Comparison of ENCODE assay signal across 8 cellular contexts in the genomic region with DNA sequence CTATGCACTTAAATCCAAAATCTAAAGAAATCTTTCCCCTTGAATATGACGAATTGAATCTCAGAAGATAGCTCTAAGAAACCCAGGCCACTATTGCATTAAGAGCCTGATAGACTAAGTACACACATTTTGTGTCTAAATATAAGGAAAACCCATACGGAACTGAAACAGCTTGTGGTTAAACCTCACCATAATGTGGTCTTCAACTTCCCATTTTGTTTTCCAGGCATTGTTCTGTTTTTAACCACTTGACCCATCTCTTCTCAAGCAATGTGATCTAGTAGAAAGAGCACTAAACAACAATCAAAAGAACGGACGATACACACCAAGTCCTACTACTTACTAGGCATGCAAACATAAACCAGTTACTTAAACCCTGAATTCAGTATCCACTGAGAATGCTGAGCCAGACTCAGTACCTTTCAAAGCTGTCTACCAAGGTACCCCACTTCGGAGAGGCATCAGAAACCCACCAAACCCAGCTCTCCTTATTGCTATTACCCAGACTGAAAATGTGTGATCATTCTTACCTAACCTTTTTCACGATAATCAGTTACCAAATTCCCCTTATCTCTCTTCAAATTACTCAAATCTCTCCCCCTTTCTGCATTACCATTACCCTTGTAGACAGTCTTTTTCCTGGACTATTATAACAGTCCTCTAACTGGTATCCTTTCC. TPM values are rescaled to one million over a fixed set of nuclear protein-coding genes. Genes with fewer than 3 reads are reported as not detected.
DNase-seq lines count a peak whose midpoint lies in the region; ATAC-seq, FAIRE-seq and TF ChIP-seq lines count a peak whose summit lies in the region.

No MANE protein-coding gene starts in this region.

- no peak overlapping the region for H2AFZ ChIP-seq in neural progenitor cell (replicated peaks)

- H3K36me3 ChIP-seq in Peyer's patch = peaks cover 0 to 10% (median 0%) of the 10 kb centered on the region in 3 donors
- no peaks in the 10 kb centered on the region for H3K36me3 ChIP-seq in neural progenitor cell

- H3K4me1 Mint-ChIP-seq in chondrocyte (ENCODE audit: low read depth) (peaks cover 40% of the 10 kb centered on the region), neural progenitor cell (no peaks in the 10 kb centered on the region)

- no peak overlapping the region for H3K4me3 Mint-ChIP-seq in chondrocyte (ENCODE audit: unreplicated experiment)
- H3K4me3 Mint-ChIP-seq in neural progenitor cell = no peak overlapping the region

- peaks cover 68% of the 10 kb centered on the region for H3K79me2 ChIP-seq in neural progenitor cell (ENCODE audit: low read depth)

- H3F3A ChIP-seq in neural progenitor cell (ENCODE audit: low read depth) = no peaks in the 10 kb centered on the region

- DNase-seq in GM12891 (ENCODE audit: insufficient read length, low spot score) (no peak), KG1 (lab: John Stamatoyannopoulos, UW) (peak; percentile 51), epithelial cell of prostate (ENCODE audit: low read depth, low spot score) (no peak), Peyer's patch (no peak), D341Med (ENCODE audit: low spot score) (no peak), chondrocyte (ENCODE audit: low spot score) (no peak), neural progenitor cell (ENCODE audit: low spot score) (no peak)

- H3K27me3 ChIP-seq in Peyer's patch (no peaks in the 10 kb centered on the region), neural progenitor cell (no peaks in the 10 kb centered on the region)

- H3K9ac ChIP-seq in neural progenitor cell = no peak overlapping the region

- H3K27me3 Mint-ChIP-seq in chondrocyte (ENCODE audit: low read depth) (no peaks in the 10 kb centered on the region), neural progenitor cell (ENCODE audit: insufficient read depth, low read depth) (no peaks in the 10 kb centered on the region)

- peak overlapping the region; percentile 69 for H3K27ac ChIP-seq in epithelial cell of prostate
- H3K27ac ChIP-seq in Peyer's patch = no peak overlapping the region
- no peak overlapping the region for H3K27ac ChIP-seq in neural progenitor cell

- peaks cover 67% of the 10 kb centered on the region for H4K20me1 ChIP-seq in neural progenitor cell (ENCODE audit: low read depth)

- TF ChIP-seq POLR2A in GM12891 (IDR thresholded peaks at IDR 0.05; ENCODE audit: low read depth, low read length) (peak; percentile 35; the same call in 1 of the 2 replicates), Peyer's patch (IDR thresholded peaks at IDR 0.05) (no peak)

- H3K9me3 Mint-ChIP-seq in chondrocyte (ENCODE audit: low read depth) = no peaks in the 10 kb centered on the region
- H3K9me3 Mint-ChIP-seq in neural progenitor cell = no peaks in the 10 kb centered on the region

- no peaks in the 10 kb centered on the region for H3K9me3 ChIP-seq in Peyer's patch
- no peaks in the 10 kb centered on the region for H3K9me3 ChIP-seq in neural progenitor cell (ENCODE audit: low read depth)

- peak; percentile 72 for ATAC-seq in GM21515 (IDR thresholded peaks at IDR 0.05; ENCODE audit: unreplicated experiment)

- FAIRE-seq in GM12891 (lab: Jason Lieb, UNC) = peak; percentile 91

- no peak for TF ChIP-seq CTCF in Peyer's patch (IDR thresholded peaks at IDR 0.05)
- TF ChIP-seq CTCF in chondrocyte (IDR thresholded peaks at IDR 0.05) = no peak
- TF ChIP-seq CTCF in neural progenitor cell (IDR thresholded peaks at IDR 0.05) = no peak

- H3K4me1 ChIP-seq in Peyer's patch (peaks cover 0 to 12% (median 0%) of the 10 kb centered on the region in 4 donors), neural progenitor cell (no peaks in the 10 kb centered on the region)

- H3K4me3 ChIP-seq in Peyer's patch = no peak overlapping the region
- no peak overlapping the region for H3K4me3 ChIP-seq in neural progenitor cell

- no peak overlapping the region for H3K4me2 ChIP-seq in neural progenitor cell

- no peak overlapping the region for H3K27ac Mint-ChIP-seq in chondrocyte (ENCODE audit: unreplicated experiment)
- H3K27ac Mint-ChIP-seq in neural progenitor cell = no peak overlapping the region

- H3K36me3 Mint-ChIP-seq in chondrocyte (ENCODE audit: low read depth) (peaks cover 2% of the 10 kb centered on the region), neural progenitor cell (peaks cover 7% of the 10 kb centered on the region)

TF ChIP-seq in GM12891, 5 proteins besides CTCF, POLR2A, EP300 and RAD21:
- 0 out of 2 replicates have a peak, but pooled peaks have one; percentile 15 for TF ChIP-seq POLR2AphosphoS5 (IDR thresholded peaks at IDR 0.05; ENCODE audit: low read depth, low read length)
- peak; percentile 99 for TF ChIP-seq SPI1 (IDR thresholded peaks at IDR 0.05; ENCODE audit: low read depth, low read length)
- no peak for TF ChIP-seq TAF1 (IDR thresholded peaks at IDR 0.05; ENCODE audit: low read depth, low read length)
- 0 out of 2 replicates have a peak, but pooled peaks have one; percentile 17 for TF ChIP-seq POU2F2 (IDR thresholded peaks at IDR 0.05; ENCODE audit: low read depth, low read length)
- no peak for TF ChIP-seq PAX5 (IDR thresholded peaks at IDR 0.05; ENCODE audit: insufficient read depth, low read length, severe bottlenecking)

RNA-seq across cellular contexts. Expression of gene OTUD7B, which starts 12.8 kb away (rescaled TPM):
- 4.8 TPM for polyA plus RNA-seq in GM12891 (2012; ENCODE audit: low read depth, missing spikeins)
- total RNA-seq in Peyer's patch (10 to 100 TPM; 12.4 to 22.0 (median 19.5) TPM), chondrocyte (24.5 to 29.0 TPM (median 25.3 TPM) in 3 replicates), neural progenitor cell (ENCODE audit: low replicate concordance) (10.7 and 15.5 TPM in 2 replicates)
